ENCODE assay signal across 1 cellular context in genomic region chr20:56343861-56344381, GRCh38.
TF ChIP-seq lines count a peak whose summit lies in the region.

No MANE protein-coding gene starts in this region.

TF ChIP-seq in K562, 482 proteins besides CTCF, POLR2A, EP300 and RAD21:
- TF ChIP-seq RBM17 (IDR thresholded peaks at IDR 0.05; ENCODE audit: borderline replicate concordance, low read depth, low read length) (no peak), ZNF766 (CRISPR knock-in tag; conservative IDR thresholded peaks at IDR 0.05) (0 out of 2 replicates have a peak, but pooled peaks have one; percentile 55), JUND (IDR thresholded peaks at IDR 0.05; ENCODE audit: borderline replicate concordance, low read depth, low read length) (peak; percentile 26; the same call in 1 of the 2 replicates), JUND (tag; IDR thresholded peaks at IDR 0.05; ENCODE audit: borderline replicate concordance, low read depth, low read length) (no peak), STAG1 (CRISPR knock-in tag; IDR thresholded peaks at IDR 0.05; ENCODE audit: borderline replicate concordance) (peak; percentile 65; the same call in 1 of the 2 replicates), ATF7 (IDR thresholded peaks at IDR 0.05) (0 out of 2 replicates have a peak, but pooled peaks have one; percentile 20), THAP12 (CRISPR knock-in tag; IDR thresholded peaks at IDR 0.05) (0 out of 2 replicates have a peak, but pooled peaks have one; percentile 22), NRF1 (conservative IDR thresholded peaks at IDR 0.05 in 1 of 2, IDR thresholded peaks at IDR 0.05 in 1 of 2) (peak; percentile 16 to 43; a peak in 1 of 4 replicates), BDP1 (IDR thresholded peaks at IDR 0.05; ENCODE audit: insufficient read depth, insufficient read length) (no peak), MTA3 (IDR thresholded peaks at IDR 0.05; ENCODE audit: borderline replicate concordance) (peak; percentile 41; the same call in 1 of the 2 replicates), ZNF77 (CRISPR knock-in tag; IDR thresholded peaks at IDR 0.05) (no peak), TFAP4 (CRISPR knock-in tag; IDR thresholded peaks at IDR 0.05; ENCODE audit: borderline replicate concordance) (peak; percentile 30; the same call in 1 of the 2 replicates), CBX5 (IDR thresholded peaks at IDR 0.05; ENCODE audit: borderline replicate concordance, low read depth) (0 out of 2 replicates have a peak, but pooled peaks have one; percentile 45), TAL1 (IDR thresholded peaks at IDR 0.05) (no peak), TFAM (CRISPR knock-in tag; conservative IDR thresholded peaks at IDR 0.05) (no peak), SMC3 (conservative IDR thresholded peaks at IDR 0.05; ENCODE audit: insufficient read depth, low read depth, low read length) (peak; percentile 87), ZBTB7A (IDR thresholded peaks at IDR 0.05; ENCODE audit: borderline replicate concordance, control insufficient read depth, low read depth, low read length) (peak; percentile 88; the same call in 1 of the 2 replicates), ZNF740 (CRISPR knock-in tag; IDR thresholded peaks at IDR 0.05) (no peak), ZNF740 (tag; IDR thresholded peaks at IDR 0.05) (no peak)
